In genomic region chr6:112717856-112718255, GRCh38 we compare ENCODE assay signal across 19 cellular contexts.
DNase-seq lines count a peak whose midpoint lies in the region; ATAC-seq, FAIRE-seq and TF ChIP-seq lines count a peak whose summit lies in the region.
"Had no signal": no experiment of that assay in that cellular context is flagged by ENCODE, and none has a peak within 500 bp of the region (broad histone marks: within the 10 kb centered on the region; RNA-seq: fewer than 3 reads in every experiment).

No MANE protein-coding gene starts in this region.

- H3K27me3 ChIP-seq in IMR-90 (ENCODE audit: control insufficient read depth, insufficient read depth, low read length) (no peaks in the 10 kb centered on the region), osteoblast (ENCODE audit: insufficient read depth, low read length) (no peaks in the 10 kb centered on the region), HepG2 (ENCODE audit: control insufficient read depth in 1 of 2, insufficient read depth in 2 of 2, low read length in 2 of 2) (no peaks in the 10 kb centered on the region)
- H3K27me3 ChIP-seq: BLaER1 had no signal

- H3K9me3 ChIP-seq in IMR-90 (ENCODE audit: control insufficient read depth, insufficient read depth, low read length) (no peaks in the 10 kb centered on the region), osteoblast (ENCODE audit: low read depth, low read length) (no peaks in the 10 kb centered on the region), HepG2 (ENCODE audit: low read length) (no peaks in the 10 kb centered on the region)
- H3K9me3 ChIP-seq: BLaER1 had no signal

- POLR2A ChIA-PET in IMR-90 (lab: Charles Lee; ENCODE audit: unreplicated experiment) (no interaction called here), HepG2 (lab: Yijun Ruan, JAX) (no interaction called here)

- BruUV-seq in IMR-90 (replicated peaks; lab: Mats Ljungman, UMichigan) (no TSS peak), HepG2 (replicated peaks; lab: Mats Ljungman, UMichigan) (no TSS peak)

- TF ChIP-seq POLR2A in IMR-90 (IDR thresholded peaks at IDR 0.05; ENCODE audit: low read depth, low read length): no peak
- TF ChIP-seq POLR2A in HepG2 (IDR thresholded peaks at IDR 0.05; ENCODE audit: insufficient read depth in 1 of 2, low read depth in 2 of 2, low read length in 2 of 2): no peak

- H3K79me2 ChIP-seq in osteoblast (ENCODE audit: insufficient read depth, low read length): no peaks in the 10 kb centered on the region
- no peaks in the 10 kb centered on the region for H3K79me2 ChIP-seq in HepG2 (ENCODE audit: insufficient read depth, low read length)

- peaks cover 0 to 4% of the 10 kb centered on the region in 2 donors for H3K9me3 Mint-ChIP-seq in activated naive CD4-positive, alpha-beta T cell treated with anti-CD3 and anti-CD28 coated beads, Interleukin-2, amount 50 U/mL, for 72 hours
- H3K9me3 Mint-ChIP-seq: GM23338 had no signal

- H2AK5ac ChIP-seq in IMR-90 (ENCODE audit: low read depth, low read length): no peak overlapping the region

- H3K4me2 ChIP-seq in IMR-90 (ENCODE audit: low read depth, low read length): no peak overlapping the region
- H3K4me2 ChIP-seq in osteoblast (ENCODE audit: insufficient read depth, low read length): no peak overlapping the region
- no peak overlapping the region for H3K4me2 ChIP-seq in HepG2 (ENCODE audit: low read depth, low read length)
- H3K4me2 ChIP-seq: BLaER1, GM23338 had no signal

- H3K27ac ChIP-seq in IMR-90 (ENCODE audit: insufficient read depth, low read length): no peak overlapping the region
- H3K27ac ChIP-seq in osteoblast (ENCODE audit: low read depth, low read length): no peak overlapping the region
- H3K27ac ChIP-seq in HepG2 (ENCODE audit: extremely low read length, insufficient read depth, low read length): no peak overlapping the region
- H3K27ac ChIP-seq: BLaER1 had no signal

- no peak for FAIRE-seq in HepG2 (lab: Jason Lieb, UNC)
- FAIRE-seq: D721Med, H54, HTR-8/SVneo had no signal

- CTCF ChIA-PET in IMR-90 (lab: Yijun Ruan, JAX): interaction anchor here (0.6 kb wide), 1 partner anchor 17 kb away, joined by 4 read pairs; no protein-coding TSS in a partner anchor
- CTCF ChIA-PET in HepG2 (lab: Yijun Ruan, JAX; ENCODE audit: low intra/inter-chr PET ratio, low total read pairs): no interaction called here

- H3K23ac ChIP-seq in IMR-90 (ENCODE audit: low read depth, low read length): no peak overlapping the region

- H4K5ac ChIP-seq in IMR-90 (ENCODE audit: low read depth, low read length): no peak overlapping the region

- TF ChIP-seq EP300 in HepG2 (IDR thresholded peaks at IDR 0.05; ENCODE audit: low read depth in 2 of 2, low read length in 2 of 2) (no peak), HepG2 (CRISPR knock-in tag; IDR thresholded peaks at IDR 0.05; ENCODE audit: borderline replicate concordance) (no peak)

- H2AK9ac ChIP-seq in IMR-90 (replicated peaks; ENCODE audit: low read depth, low read length, poor library complexity): no peak overlapping the region

- no peak for ATAC-seq in IMR-90 (ENCODE audit: low read depth)
- no peak for ATAC-seq in HepG2
- ATAC-seq in HG02973 (IDR thresholded peaks at IDR 0.05; ENCODE audit: unreplicated experiment): no peak
- no peak for ATAC-seq in activated naive CD4-positive, alpha-beta T cell treated with anti-CD3 and anti-CD28 coated beads, Interleukin-2, amount 50 U/mL, for 72 hours
- ATAC-seq: GM23338 had no signal

- H4K20me1 ChIP-seq in IMR-90 (ENCODE audit: insufficient read depth, low read length): no peaks in the 10 kb centered on the region
- no peaks in the 10 kb centered on the region for H4K20me1 ChIP-seq in osteoblast (ENCODE audit: insufficient read depth, low read length)
- H4K20me1 ChIP-seq in HepG2 (ENCODE audit: insufficient read depth, low read length): no peaks in the 10 kb centered on the region
- H4K20me1 ChIP-seq: BLaER1 had no signal

- no peaks in the 10 kb centered on the region for H3K79me1 ChIP-seq in IMR-90 (ENCODE audit: low read depth in 1 of 2, low read length in 2 of 2)

- no peaks in the 10 kb centered on the region for H3K36me3 Mint-ChIP-seq in activated naive CD4-positive, alpha-beta T cell treated with anti-CD3 and anti-CD28 coated beads, Interleukin-2, amount 50 U/mL, for 72 hours
- H3K36me3 Mint-ChIP-seq: CD14-positive monocyte; CD4-positive, alpha-beta memory T cell had no signal

- peak overlapping the region; percentile 40; the same call in 1 of the 2 replicates for H2BK20ac ChIP-seq in IMR-90 (ENCODE audit: low read depth, low read length)

- no peak overlapping the region for H3K56ac ChIP-seq in IMR-90 (ENCODE audit: extremely low read depth, insufficient read depth, low read length)

- H3K4me1 ChIP-seq in IMR-90 (ENCODE audit: control insufficient read depth, insufficient read depth, low read length) (no peaks in the 10 kb centered on the region; the same call in 1 of the 2 replicates), osteoblast (ENCODE audit: insufficient read depth, low read length) (no peaks in the 10 kb centered on the region), HepG2 (ENCODE audit: insufficient read depth, low read length) (no peaks in the 10 kb centered on the region)
- H3K4me1 ChIP-seq: BLaER1 had no signal

- no peak overlapping the region for H3K14ac ChIP-seq in IMR-90 (replicated peaks; ENCODE audit: low read depth, low read length)

- dilution Hi-C loops in IMR-90 (cut with HindIII; ENCODE audit: low sequenced_read_pairs, unreplicated experiment): no loop called here

- no peak overlapping the region for H3K27ac Mint-ChIP-seq in activated naive CD4-positive, alpha-beta T cell treated with anti-CD3 and anti-CD28 coated beads, Interleukin-2, amount 50 U/mL, for 72 hours
- H3K27ac Mint-ChIP-seq: CD14-positive monocyte; CD4-positive, alpha-beta memory T cell; GM23338 had no signal

- H4K8ac ChIP-seq in IMR-90 (ENCODE audit: low read depth in 2 of 2, low read length in 2 of 2): no peak overlapping the region

- H3K18ac ChIP-seq in IMR-90 (ENCODE audit: low read depth, low read length): no peak overlapping the region

- no peak for TF ChIP-seq CTCF in IMR-90 (conservative IDR thresholded peaks at IDR 0.05; ENCODE audit: low read depth, low read length)
- TF ChIP-seq CTCF in fibroblast of the aortic adventitia (IDR thresholded peaks at IDR 0.05; ENCODE audit: insufficient read depth, low read length): no peak
- TF ChIP-seq CTCF in osteoblast (IDR thresholded peaks at IDR 0.05; ENCODE audit: extremely low read depth, low read depth, low read length): no peak
- TF ChIP-seq CTCF in HepG2 (CRISPR knock-in tag; IDR thresholded peaks at IDR 0.05): no peak

- H3K36me3 ChIP-seq in IMR-90 (ENCODE audit: control insufficient read depth, insufficient read depth, low read length) (no peaks in the 10 kb centered on the region), osteoblast (ENCODE audit: insufficient read depth, low read length) (no peaks in the 10 kb centered on the region), HepG2 (replicated peaks in 1 of 2; ENCODE audit: control insufficient read depth in 1 of 2, insufficient read depth in 2 of 2, low read length in 2 of 2) (no peaks in the 10 kb centered on the region)
- H3K36me3 ChIP-seq: BLaER1 had no signal

- no peak overlapping the region for H4K91ac ChIP-seq in IMR-90 (ENCODE audit: insufficient read depth, low read depth, low read length)

- no peak overlapping the region for H3K4me3 ChIP-seq in IMR-90 (ENCODE audit: insufficient read depth, low read depth, low read length)
- H3K4me3 ChIP-seq in fibroblast of the aortic adventitia (ENCODE audit: low read depth, low read length): no peak overlapping the region
- H3K4me3 ChIP-seq in osteoblast (ENCODE audit: insufficient read depth, low read length): no peak overlapping the region
- H3K4me3 ChIP-seq in HepG2 (replicated peaks in 1 of 3; ENCODE audit: insufficient read depth in 1 of 3, low read depth in 2 of 3, low read length in 3 of 3): no peak overlapping the region
- H3K4me3 ChIP-seq: BLaER1, GM23338 had no signal

- TF ChIP-seq RAD21 in IMR-90 (IDR thresholded peaks at IDR 0.05; ENCODE audit: low read length) (no peak), HepG2 (CRISPR knock-in tag; IDR thresholded peaks at IDR 0.05) (no peak)

- WGBS in IMR-90 (ENCODE audit: extremely low coverage in 2 of 2, insufficient read length in 1 of 2), 2 experiments: 43% methylated on average over 1 of the region's 2 CpGs; no CpG with 5 or more reads in 1 of the 2 experiments
- WGBS in HepG2 (ENCODE audit: low lambda C conversion rate): 26% methylated on average over 2 of the region's 2 CpGs

- H2AFZ ChIP-seq in IMR-90 (replicated peaks; ENCODE audit: low read length, poor library complexity): no peak overlapping the region
- peak overlapping the region; percentile 51 for H2AFZ ChIP-seq in osteoblast (ENCODE audit: low read length)
- no peak overlapping the region for H2AFZ ChIP-seq in HepG2 (ENCODE audit: low read length)
- H2AFZ ChIP-seq: GM23338 had no signal

- in situ Hi-C loops in IMR-90 (cut with MboI; ENCODE audit: low sequenced_read_pairs): no loop called here
- in situ Hi-C loops in HepG2 (cut with HindIII; ENCODE audit: extremely low pct_ligation_motif_present, low pct_unique_long_range_greater_than_20kb): no loop called here

- H2BK120ac ChIP-seq in IMR-90 (ENCODE audit: low read depth, low read length): no peak overlapping the region

- H3K9ac ChIP-seq in IMR-90 (ENCODE audit: low read depth, low read length) (no peak overlapping the region), HepG2 (ENCODE audit: insufficient read depth, low read depth, low read length) (no peak overlapping the region)
- H3K9ac ChIP-seq: BLaER1 had no signal

- no peak overlapping the region for H2BK15ac ChIP-seq in IMR-90 (ENCODE audit: low read depth, low read length)

- no peak for DNase-seq in IMR-90
- DNase-seq in dermis blood vessel endothelial cell: peak; percentile 4
- DNase-seq in fibroblast of the aortic adventitia (ENCODE audit: low read depth): peak; percentile 10
- no peak for DNase-seq in osteoblast (ENCODE audit: insufficient read length, low spot score, missing footprints)
- no peak for DNase-seq in HepG2 (ENCODE audit: low spot score)
- DNase-seq in activated naive CD4-positive, alpha-beta T cell treated with anti-CD3 and anti-CD28 coated beads, Interleukin-2, amount 50 U/mL, for 72 hours (ENCODE audit: low spot score in 2 of 2): no peak
- no peak for DNase-seq in NAMALWA (ENCODE audit: low spot score)
- DNase-seq: 8988T; CD4-positive, alpha-beta memory T cell; COR-L47; DMS79; GF-D8 had no signal

- no peaks in the 10 kb centered on the region for H3K9me1 ChIP-seq in IMR-90 (ENCODE audit: insufficient read depth, low read length)

- no peak overlapping the region for H2BK5ac ChIP-seq in IMR-90 (ENCODE audit: low read depth, low read length, poor library complexity, severe bottlenecking)

- intact Hi-C loops in IMR-90 (cut with micrococcal nuclease) (no loop called here), HepG2 (cut with micrococcal nuclease; ENCODE audit: unreplicated experiment) (no loop called here)

- H3K4ac ChIP-seq in IMR-90 (ENCODE audit: low read depth, low read length): no peak overlapping the region

TF ChIP-seq in IMR-90, 13 proteins besides CTCF, POLR2A, EP300 and RAD21 (continues in another document):
- TF ChIP-seq RFX5 (IDR thresholded peaks at IDR 0.05; ENCODE audit: low read depth, low read length): no peak
- no peak for TF ChIP-seq SMC3 (IDR thresholded peaks at IDR 0.05; ENCODE audit: low read depth, low read length)

TF ChIP-seq in HepG2, 621 proteins besides CTCF, POLR2A, EP300 and RAD21 (continues in another document):
- TF ChIP-seq HMGA1 (CRISPR knock-in tag; conservative IDR thresholded peaks at IDR 0.05): no peak
- no peak for TF ChIP-seq BRCA1 (CRISPR knock-in tag; IDR thresholded peaks at IDR 0.05)
- TF ChIP-seq SP1 (IDR thresholded peaks at IDR 0.05): no peak
- TF ChIP-seq SP1 (CRISPR knock-in tag; IDR thresholded peaks at IDR 0.05): no peak

Comparison
In these comparisons a context has a peak if more than half of its experiments do, and no peak if none do; other contexts are left out.
1. DNase-seq: peak in dermis blood vessel endothelial cell (single experiment) and fibroblast of the aortic adventitia (single experiment); none in IMR-90 (single experiment), osteoblast (single experiment), HepG2 (single experiment), activated naive CD4-positive, alpha-beta T cell treated with anti-CD3 and anti-CD28 coated beads, Interleukin-2, amount 50 U/mL, for 72 hours (0 of 2) and NAMALWA (single experiment).